11 cellular contexts compared by ENCODE assay signal in genomic region chr10:114545071-114545470, GRCh38.
DNase-seq lines count a peak whose midpoint lies in the region; ATAC-seq and TF ChIP-seq lines count a peak whose summit lies in the region.
"Had no signal": no experiment of that assay in that cellular context is flagged by ENCODE, and none has a peak within 500 bp of the region (broad histone marks: within the 10 kb centered on the region; RNA-seq: fewer than 3 reads in every experiment).

No MANE protein-coding gene starts in this region.

- no peaks in the 10 kb centered on the region for H3K27me3 Mint-ChIP-seq in CD4-positive, alpha-beta T cell
- no peaks in the 10 kb centered on the region for H3K27me3 Mint-ChIP-seq in activated naive CD8-positive, alpha-beta T cell treated with anti-CD3 and anti-CD28 coated beads for 36 hours

- peak overlapping the region; percentile 96 for H3K27ac Mint-ChIP-seq in CD4-positive, alpha-beta T cell
- peak overlapping the region; percentile 91 for H3K27ac Mint-ChIP-seq in activated naive CD8-positive, alpha-beta T cell treated with anti-CD3 and anti-CD28 coated beads for 36 hours

- POLR2A ChIA-PET in CD4-positive, alpha-beta T cell (lab: Charles Lee) = interaction anchor here (1.1 to 16.3 kb wide), 4 partner anchors 12 to 277 kb away, joined by 6 to 475 read pairs (median 6); partner anchors contain the start of gene FHIP2A

- H3K4me3 Mint-ChIP-seq in CD4-positive, alpha-beta T cell = peak overlapping the region; percentile 81
- peak overlapping the region; percentile 70 for H3K4me3 Mint-ChIP-seq in activated naive CD8-positive, alpha-beta T cell treated with anti-CD3 and anti-CD28 coated beads for 36 hours

- H3K4me1 Mint-ChIP-seq in CD4-positive, alpha-beta T cell (ENCODE audit: low read depth) = peaks cover 84% of the 10 kb centered on the region
- H3K4me1 Mint-ChIP-seq in activated naive CD8-positive, alpha-beta T cell treated with anti-CD3 and anti-CD28 coated beads for 36 hours = peaks cover 76% of the 10 kb centered on the region

- no peaks in the 10 kb centered on the region for H3K9me3 Mint-ChIP-seq in CD4-positive, alpha-beta T cell
- H3K9me3 Mint-ChIP-seq in activated naive CD8-positive, alpha-beta T cell treated with anti-CD3 and anti-CD28 coated beads for 36 hours = no peaks in the 10 kb centered on the region

- CTCF ChIA-PET in CD4-positive, alpha-beta T cell (lab: Charles Lee) = interaction anchor here (0.7 to 1.8 kb wide), 4 partner anchors 21 to 55 kb away, joined by 3 to 5 read pairs (median 4); no protein-coding TSS in a partner anchor

- no peaks in the 10 kb centered on the region for H3K36me3 Mint-ChIP-seq in CD4-positive, alpha-beta T cell (ENCODE audit: low read depth)
- no peaks in the 10 kb centered on the region for H3K36me3 Mint-ChIP-seq in activated naive CD8-positive, alpha-beta T cell treated with anti-CD3 and anti-CD28 coated beads for 36 hours

- no peak for ATAC-seq in CD4-positive, alpha-beta T cell (ENCODE audit: poor library complexity)
- no peak for ATAC-seq in GM19023 (IDR thresholded peaks at IDR 0.05; ENCODE audit: unreplicated experiment)

- peak overlapping the region; percentile 86 for H3K27ac ChIP-seq in CD4-positive, alpha-beta T cell (ENCODE audit: low read depth, low read length)
- H3K27ac ChIP-seq: brain microvascular endothelial cell had no signal

- intact Hi-C loops in CD4-positive, alpha-beta T cell (cut with DNase I, micrococcal nuclease) = loop anchor here in 1 of 2 experiments (5.0 to 10.0 kb wide), 3 partner anchors 38 to 280 kb away; partner anchors contain the start of gene FHIP2A

- H3K9me3 ChIP-seq in CD4-positive, alpha-beta T cell (ENCODE audit: control insufficient read depth, low read length) = no peaks in the 10 kb centered on the region
- H3K9me3 ChIP-seq: HAP-1, MG63 had no signal

- no peaks in the 10 kb centered on the region for H3K27me3 ChIP-seq in CD4-positive, alpha-beta T cell (ENCODE audit: control insufficient read depth, insufficient read depth, low read length)
- H3K27me3 ChIP-seq: brain microvascular endothelial cell, MG63 had no signal

- DNase-seq in CD4-positive, alpha-beta T cell = no peak
- peak; percentile 59 for DNase-seq in HT-29 (ENCODE audit: low spot score)
- DNase-seq in activated naive CD8-positive, alpha-beta T cell treated with anti-CD3 and anti-CD28 coated beads for 36 hours = no peak
- peak; percentile 22 for DNase-seq in myocyte (ENCODE audit: low read depth)
- DNase-seq in activated gamma-delta T cell treated with Interleukin-2 at 50 U/mL for 16 hours = no peak
- DNase-seq in DMS114 treated with DMSO at 0.1 percent for 48 hours (lab: John Stamatoyannopoulos, UW; ENCODE audit: unreplicated experiment) = no peak
- DNase-seq: brain microvascular endothelial cell; MG63; stimulated activated CD4-positive, alpha-beta T cell treated with anti-CD3 and anti-CD28 coated beads, Interleukin-2, amount 100 ng/mL, for 48 hours had no signal

- no peak for TF ChIP-seq CTCF in CD4-positive, alpha-beta T cell (IDR thresholded peaks at IDR 0.05)

Comparison
In these comparisons a context has a peak if more than half of its experiments do, and no peak if none do; other contexts are left out.
1. DNase-seq: peak in HT-29 (single experiment) and myocyte (single experiment); none in CD4-positive, alpha-beta T cell (0 of 10), activated naive CD8-positive, alpha-beta T cell treated with anti-CD3 and anti-CD28 coated beads for 36 hours (single experiment), activated gamma-delta T cell treated with Interleukin-2 at 50 U/mL for 16 hours (single experiment) and DMS114 treated with DMSO at 0.1 percent for 48 hours (single experiment).